ENCODE assay signal across 10 cellular contexts in the genomic region with DNA sequence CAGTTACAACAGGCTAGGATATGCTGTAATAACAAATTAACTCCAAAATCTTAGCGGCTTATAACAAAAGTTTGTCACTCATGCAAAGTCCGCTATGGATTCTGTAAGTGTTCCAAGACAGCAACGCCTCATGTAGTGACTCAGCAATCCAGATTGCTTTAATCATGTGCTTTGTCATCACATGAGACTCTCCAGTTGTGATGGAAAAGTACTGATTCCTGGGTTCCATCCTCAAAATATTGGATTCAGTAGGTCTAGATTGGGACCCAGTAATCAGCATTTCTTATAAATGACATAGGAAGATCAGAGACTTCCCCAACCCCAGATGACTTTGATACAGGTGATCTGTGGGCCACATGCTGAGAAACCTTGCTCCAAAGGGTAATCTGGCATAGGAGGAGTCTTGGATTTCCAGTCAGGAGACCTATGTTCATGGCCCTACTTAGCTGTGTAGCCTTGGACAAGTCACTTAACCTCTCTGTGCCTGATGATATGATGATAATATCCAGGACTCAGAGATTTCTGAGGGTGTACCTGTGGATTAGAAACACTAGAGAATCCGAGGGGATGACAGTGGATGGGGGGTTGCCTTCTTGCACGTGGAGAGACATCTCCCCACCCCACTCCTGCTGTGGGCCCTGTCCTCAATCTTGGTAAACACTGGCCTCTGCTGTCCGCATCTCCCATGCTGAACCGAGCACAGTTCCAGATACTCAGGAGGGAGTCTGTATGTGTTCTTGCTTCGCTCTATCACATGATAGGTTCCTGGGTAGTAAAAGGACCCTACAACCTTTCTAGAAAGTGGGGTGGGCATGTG.
DNase-seq lines count a peak whose midpoint lies in the region; ATAC-seq, FAIRE-seq and TF ChIP-seq lines count a peak whose summit lies in the region.
"Had no signal": no experiment of that assay in that cellular context is flagged by ENCODE, and none has a peak within 500 bp of the region (broad histone marks: within the 10 kb centered on the region; RNA-seq: fewer than 3 reads in every experiment).

No MANE protein-coding gene starts in this region.

- ATAC-seq in sciatic nerve, result peak; percentile 37

- no peak overlapping the region for H3K4me3 ChIP-seq in epithelial cell of proximal tubule (ENCODE audit: low read depth, low read length)
- H3K4me3 ChIP-seq: thoracic aorta had no signal

- intact Hi-C loops in sciatic nerve (cut with DNase I), result no loop called here

- TF ChIP-seq CTCF in epithelial cell of proximal tubule (conservative IDR thresholded peaks at IDR 0.05; ENCODE audit: low read depth, low read length), result peak; percentile 17

- no peak for FAIRE-seq in frontal cortex (lab: Jason Lieb, UNC)

- DNase-seq in GM03348 (ENCODE audit: low spot score) (peak; percentile 72), OCI-M1 (lab: John Stamatoyannopoulos, UW) (peak; percentile 9), epithelial cell of proximal tubule (ENCODE audit: low read depth) (peak; percentile 26), sciatic nerve (ENCODE audit: low spot score) (peak; percentile 31), frontal cortex (ENCODE audit: low spot score in 2 of 2) (no peak), putamen (ENCODE audit: low spot score) (no peak)
- DNase-seq in activated CD4-positive, CD25-positive, alpha-beta regulatory T cell (lab: John Stamatoyannopoulos, UW), result no peak
- DNase-seq: activated CD4-positive, alpha-beta T cell treated with anti-CD3 and anti-CD28 coated beads for 1 hour; NCI-H1092 treated with DMSO at 0.1 percent for 48 hours had no signal

Comparison
In these comparisons a context has a peak if more than half of its experiments do, and no peak if none do; other contexts are left out.
1. DNase-seq: peak in GM03348 (single experiment), OCI-M1 (single experiment), epithelial cell of proximal tubule (single experiment) and sciatic nerve (single experiment); none in activated CD4-positive, CD25-positive, alpha-beta regulatory T cell (0 of 4), frontal cortex (0 of 2) and putamen (single experiment).